12 cellular contexts compared by ENCODE assay signal in genomic region chr6:167550936-167551633, GRCh38.
DNase-seq lines count a peak whose midpoint lies in the region; ATAC-seq, FAIRE-seq and TF ChIP-seq lines count a peak whose summit lies in the region.
"Had no signal": no experiment of that assay in that cellular context is flagged by ENCODE, and none has a peak within 500 bp of the region (broad histone marks: within the 10 kb centered on the region; RNA-seq: fewer than 3 reads in every experiment).

No MANE protein-coding gene starts in this region.

- H2AFZ ChIP-seq in K562 (ENCODE audit: low read depth, low read length) (no peak overlapping the region), hepatocyte (no peak overlapping the region)

- no peak overlapping the region for H3K4me3 Mint-ChIP-seq in T-helper 17 cell
- H3K4me3 Mint-ChIP-seq: activated CD4-positive, alpha-beta T cell treated with anti-CD3 and anti-CD28 coated beads, Interleukin-2, amount 10 ng/mL, durations not matched to agents 24 days and 14 days had no signal

- H3K4me3 ChIP-seq in K562 (no peak overlapping the region), hepatocyte (no peak overlapping the region)

- peaks cover 2% of the 10 kb centered on the region for H3K36me3 Mint-ChIP-seq in T-helper 17 cell (ENCODE audit: low read depth)

- H3K36me3 ChIP-seq in K562 (ENCODE audit: control insufficient read depth, insufficient read depth, low read length) (no peaks in the 10 kb centered on the region), hepatocyte (replicated peaks; ENCODE audit: insufficient read depth, low read depth) (no peaks in the 10 kb centered on the region)

- in situ Hi-C loops in K562 (cut with MboI) = no loop called here

- H3K4me1 ChIP-seq in K562 (replicated peaks in 1 of 2; ENCODE audit: control insufficient read depth in 2 of 2, insufficient read depth in 2 of 2, low read length in 2 of 2) (peaks cover 0 to 13% of the 10 kb centered on the region in 2 experiments; a peak in 2 of 5 replicates), hepatocyte (ENCODE audit: insufficient read depth) (peaks cover 3% of the 10 kb centered on the region)

- POLR2A ChIA-PET in K562 (lab: Yijun Ruan, JAX) = no interaction called here

- H3K79me2 ChIP-seq in K562 (ENCODE audit: control insufficient read depth, insufficient read depth, low read length) (no peaks in the 10 kb centered on the region), hepatocyte (no peaks in the 10 kb centered on the region)

- H4K20me1 ChIP-seq in K562 (replicated peaks; ENCODE audit: control insufficient read depth, insufficient read depth, low read length) (no peaks in the 10 kb centered on the region), hepatocyte (ENCODE audit: insufficient read depth, poor library complexity, severe bottlenecking) (no peaks in the 10 kb centered on the region)

- peaks cover 25 to 73% of the 10 kb centered on the region in 2 experiments for H3K27me3 ChIP-seq in K562 (ENCODE audit: control insufficient read depth in 2 of 2, insufficient read depth in 2 of 2, low read length in 2 of 2)
- no peaks in the 10 kb centered on the region for H3K27me3 ChIP-seq in hepatocyte

- no peaks in the 10 kb centered on the region for H3K9me2 ChIP-seq in hepatocyte (replicated peaks; ENCODE audit: insufficient read depth)

- no peaks in the 10 kb centered on the region for H3K9me3 ChIP-seq in K562 (replicated peaks; ENCODE audit: control insufficient read depth, insufficient read depth, low read depth, low read length)
- no peaks in the 10 kb centered on the region for H3K9me3 ChIP-seq in hepatocyte (ENCODE audit: low read depth)
- no peaks in the 10 kb centered on the region for H3K9me3 ChIP-seq in T-helper 17 cell (ENCODE audit: control insufficient read depth, low read length, poor library complexity, severe bottlenecking)

- peak in 12 of 14 donors; percentile 5 to 80 (median 54) for DNase-seq in C1 segment of cervical spinal cord (lab: John Stamatoyannopoulos, UW)
- no peak for DNase-seq in K562 (ENCODE audit: extremely low read depth in 1 of 4, low spot score in 3 of 4)
- DNase-seq in hepatocyte (ENCODE audit: low spot score) = peak; percentile 61
- peak; percentile 72 for DNase-seq in pons (ENCODE audit: low spot score)
- no peak for DNase-seq in DMS153 treated with DMSO at 0.1 percent for 48 hours (lab: John Stamatoyannopoulos, UW; ENCODE audit: unreplicated experiment)
- DNase-seq in T-helper 17 cell = no peak
- DNase-seq in activated CD4-positive, alpha-beta T cell treated with anti-CD3 and anti-CD28 coated beads, Interleukin-2, amount 50 U/mL, for 1 hour = no peak
- DNase-seq: activated CD4-positive, alpha-beta T cell treated with anti-CD3 and anti-CD28 coated beads, Interleukin-2, amount 10 ng/mL, durations not matched to agents 24 days and 14 days; GOT3 had no signal

- no peaks in the 10 kb centered on the region for H3K9me1 ChIP-seq in K562 (ENCODE audit: control insufficient read depth, insufficient read depth, low read length)

- intact Hi-C loops in K562 (cut with micrococcal nuclease) = no loop called here

- H3K4me1 Mint-ChIP-seq in T-helper 17 cell = peaks cover 2% of the 10 kb centered on the region
- H3K4me1 Mint-ChIP-seq: activated CD4-positive, alpha-beta T cell treated with anti-CD3 and anti-CD28 coated beads, Interleukin-2, amount 10 ng/mL, durations not matched to agents 24 days and 14 days had no signal

- H3K27ac Mint-ChIP-seq in T-helper 17 cell = no peak overlapping the region
- H3K27ac Mint-ChIP-seq: activated CD4-positive, alpha-beta T cell treated with anti-CD3 and anti-CD28 coated beads, Interleukin-2, amount 10 ng/mL, durations not matched to agents 24 days and 14 days had no signal

- H3K9ac ChIP-seq in K562 (ENCODE audit: insufficient read depth in 1 of 2, low read depth in 2 of 2, low read length in 2 of 2) = no peak overlapping the region; a peak in 1 of 4 replicates

- H3K27ac ChIP-seq in K562 (ENCODE audit: extremely low read depth, low read depth, low read length) (no peak overlapping the region), hepatocyte (peak overlapping the region; percentile 70)

- H3K27me3 Mint-ChIP-seq in T-helper 17 cell = peaks cover 7% of the 10 kb centered on the region
- H3K27me3 Mint-ChIP-seq: activated CD4-positive, alpha-beta T cell treated with anti-CD3 and anti-CD28 coated beads, Interleukin-2, amount 10 ng/mL, durations not matched to agents 24 days and 14 days had no signal

- no peak for TF ChIP-seq RAD21 in K562 (CRISPR knock-in tag; conservative IDR thresholded peaks at IDR 0.05 in 1 of 2, IDR thresholded peaks at IDR 0.05 in 1 of 2)

- no peak for FAIRE-seq in K562 (lab: Jason Lieb, UNC)
- FAIRE-seq: endometrium, islet of Langerhans had no signal

- no peak for TF ChIP-seq CTCF in K562 (IDR thresholded peaks at IDR 0.05 in 2 of 3, conservative IDR thresholded peaks at IDR 0.05 in 1 of 3; ENCODE audit: insufficient read depth in 2 of 3, low read depth in 1 of 3, low read length in 3 of 3)
- no peak for TF ChIP-seq CTCF in hepatocyte (IDR thresholded peaks at IDR 0.05; ENCODE audit: poor library complexity)

- TF ChIP-seq EP300 in K562 (IDR thresholded peaks at IDR 0.05; ENCODE audit: low read length) = no peak

- WGBS in K562 (ENCODE audit: insufficient coverage, low coverage, missing lambda C conversion rate) = under 1% methylated on average over 29 of the region's 29 CpGs
- WGBS in hepatocyte (ENCODE audit: low lambda C conversion rate, missing lambda C conversion rate) = 70% methylated on average over 29 of the region's 29 CpGs

- H3K4me2 ChIP-seq in K562 (ENCODE audit: insufficient read depth, low read length) = no peak overlapping the region
- peak overlapping the region; percentile 26 for H3K4me2 ChIP-seq in hepatocyte

- TF ChIP-seq POLR2A in K562 (conservative IDR thresholded peaks at IDR 0.05) (no peak), GM18505 (IDR thresholded peaks at IDR 0.05; ENCODE audit: borderline replicate concordance, extremely low read depth, insufficient read depth, insufficient read length) (no peak)

- ATAC-seq in K562 (peak; percentile 20; the same call in 1 of the 3 replicates), T-helper 17 cell (no peak), GM18505 (IDR thresholded peaks at IDR 0.05; ENCODE audit: unreplicated experiment) (no peak)

- no TSS peak for BruUV-seq in K562 (replicated peaks; lab: Mats Ljungman, UMichigan)

- CTCF ChIA-PET in K562 (lab: Yijun Ruan, JAX; ENCODE audit: low intra/inter-chr PET ratio) = no interaction called here

TF ChIP-seq in K562, 482 proteins besides CTCF, POLR2A, EP300 and RAD21 (continues in another document):
- TF ChIP-seq DEAF1 (CRISPR knock-in tag; IDR thresholded peaks at IDR 0.05) = no peak
- no peak for TF ChIP-seq MAZ (CRISPR knock-in tag; conservative IDR thresholded peaks at IDR 0.05 in 1 of 2, IDR thresholded peaks at IDR 0.05 in 1 of 2)
- no peak for TF ChIP-seq HBP1 (CRISPR knock-in tag; IDR thresholded peaks at IDR 0.05)
- no peak for TF ChIP-seq ZNF280A (IDR thresholded peaks at IDR 0.05; ENCODE audit: low read depth, partially characterized antibody)
- no peak for TF ChIP-seq MTA3 (IDR thresholded peaks at IDR 0.05; ENCODE audit: borderline replicate concordance)
- TF ChIP-seq FOXA3 (CRISPR knock-in tag; conservative IDR thresholded peaks at IDR 0.05 in 1 of 2, IDR thresholded peaks at IDR 0.05 in 1 of 2) = no peak
- no peak for TF ChIP-seq ETV5 (CRISPR knock-in tag; IDR thresholded peaks at IDR 0.05; ENCODE audit: low read depth)
- TF ChIP-seq SPI1 (IDR thresholded peaks at IDR 0.05; ENCODE audit: borderline replicate concordance, low read depth, low read length) = no peak
- no peak for TF ChIP-seq IRF1 (CRISPR knock-in tag; IDR thresholded peaks at IDR 0.05; ENCODE audit: borderline replicate concordance)
- no peak for TF ChIP-seq ZNF212 (CRISPR knock-in tag; IDR thresholded peaks at IDR 0.05)
- no peak for TF ChIP-seq HDAC2 (IDR thresholded peaks at IDR 0.05)

Comparison
In these comparisons a context has a peak if more than half of its experiments do, and no peak if none do; other contexts are left out.
1. DNase-seq: peak in C1 segment of cervical spinal cord (12 of 14), hepatocyte (single experiment) and pons (single experiment); none in K562 (0 of 4), DMS153 treated with DMSO at 0.1 percent for 48 hours (single experiment), T-helper 17 cell (0 of 3) and activated CD4-positive, alpha-beta T cell treated with anti-CD3 and anti-CD28 coated beads, Interleukin-2, amount 50 U/mL, for 1 hour (single experiment).